Comparison of ENCODE assay signal across 8 cellular contexts in the genomic region with DNA sequence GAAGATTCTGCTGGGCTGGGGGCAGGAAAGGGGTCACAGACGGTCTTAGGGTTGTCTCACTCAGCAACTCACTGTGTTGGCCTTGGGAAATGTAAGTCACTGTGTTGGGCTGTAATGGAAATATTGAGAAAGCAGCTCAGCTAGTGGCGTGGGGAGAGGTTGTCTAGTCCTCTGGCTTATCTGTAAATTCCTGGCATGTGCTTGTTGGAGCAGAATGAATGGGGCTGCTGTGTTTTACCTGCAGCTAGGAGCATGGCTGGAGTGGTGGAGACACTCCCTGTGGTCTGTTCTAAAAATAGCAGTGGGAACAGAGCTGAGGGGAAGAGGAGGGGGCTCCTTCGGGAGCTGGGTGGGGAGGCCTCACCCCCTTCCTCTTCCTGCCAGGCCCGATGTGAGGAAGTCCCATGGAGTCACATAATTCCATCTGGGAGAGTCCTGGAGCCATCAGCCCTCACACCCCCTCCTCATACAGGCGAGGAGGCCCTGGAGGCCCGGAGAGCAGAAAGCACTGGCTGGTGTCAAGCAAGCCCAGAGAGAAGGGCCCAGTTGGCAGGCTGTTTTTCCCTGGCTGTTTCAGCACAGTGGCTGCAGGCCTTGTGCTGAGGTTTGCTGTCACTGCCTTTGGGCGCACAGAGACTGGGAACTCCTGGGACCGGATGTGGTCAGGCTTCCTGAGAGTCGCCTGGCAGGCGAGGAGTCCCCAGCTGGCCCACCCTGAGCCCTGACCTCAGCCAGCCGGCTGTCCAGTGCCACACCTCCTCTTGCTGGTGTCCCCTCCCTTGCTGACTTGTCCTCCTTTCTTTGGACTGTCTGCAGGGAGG.
DNase-seq lines count a peak whose midpoint lies in the region; ATAC-seq and TF ChIP-seq lines count a peak whose summit lies in the region.

No MANE protein-coding gene starts in this region.

- no peaks in the 10 kb centered on the region for H3K27me3 Mint-ChIP-seq in Calu3 (ENCODE audit: unreplicated experiment)

- H3K9me2 ChIP-seq in PC-9 (ENCODE audit: insufficient read depth): no peaks in the 10 kb centered on the region

- H3F3A ChIP-seq in PC-9 (ENCODE audit: insufficient read depth, low read depth): no peaks in the 10 kb centered on the region; the same call in 1 of the 2 replicates

- dilution Hi-C loops in mammary epithelial cell (cut with HindIII; ENCODE audit: low sequenced_read_pairs): no loop called here

- WGBS in mammary epithelial cell (ENCODE audit: low coverage, missing lambda C conversion rate): 14% methylated on average over 6 of the region's 11 CpGs
- WGBS in right lobe of liver (ENCODE audit: insufficient coverage, low coverage, low lambda C conversion rate, missing lambda C conversion rate): 3% methylated on average over 3 of the region's 11 CpGs

- H3K27ac ChIP-seq in PC-9 (peak overlapping the region; percentile 38), mammary epithelial cell (ENCODE audit: insufficient read depth, low read depth, low read length) (no peak overlapping the region), right lobe of liver (peak overlapping the region; percentile 0 to 86 (median 79))

- H3K9me3 ChIP-seq in PC-9 (ENCODE audit: insufficient read depth, low read depth): no peaks in the 10 kb centered on the region
- no peaks in the 10 kb centered on the region for H3K9me3 ChIP-seq in mammary epithelial cell (replicated peaks; ENCODE audit: insufficient read depth, low read length)
- no peaks in the 10 kb centered on the region for H3K9me3 ChIP-seq in right lobe of liver

- POLR2A ChIA-PET in PC-9 (lab: Charles Lee; ENCODE audit: unreplicated experiment): interaction anchor here (0.5 to 0.8 kb wide), 3 partner anchors 17 to 32 kb away, joined by 3 to 6 read pairs (median 5); no protein-coding TSS in a partner anchor

- H3K4me3 Mint-ChIP-seq in Calu3 (ENCODE audit: low read depth, unreplicated experiment): no peak overlapping the region

- H3K79me2 ChIP-seq in PC-9 (ENCODE audit: low read depth) (no peaks in the 10 kb centered on the region), mammary epithelial cell (ENCODE audit: insufficient read depth, low read length) (no peaks in the 10 kb centered on the region)

- H3K36me3 Mint-ChIP-seq in Calu3 (ENCODE audit: insufficient read depth, unreplicated experiment): peaks cover 7% of the 10 kb centered on the region

- H3K4me1 ChIP-seq in PC-9 (replicated peaks; ENCODE audit: insufficient read depth) (peaks cover 11% of the 10 kb centered on the region), mammary epithelial cell (ENCODE audit: insufficient read depth, low read length) (peaks cover 12% of the 10 kb centered on the region), right lobe of liver (peaks cover 0 to 56% (median 18%) of the 10 kb centered on the region in 4 donors)

- H3K36me3 ChIP-seq in PC-9 (ENCODE audit: low read depth) (no peaks in the 10 kb centered on the region), mammary epithelial cell (ENCODE audit: insufficient read depth, low read length) (no peaks in the 10 kb centered on the region), right lobe of liver (no peaks in the 10 kb centered on the region)

- H3K27ac Mint-ChIP-seq in Calu3 (ENCODE audit: unreplicated experiment): peak overlapping the region; percentile 94

- no peaks in the 10 kb centered on the region for H3K27me3 ChIP-seq in PC-9 (ENCODE audit: insufficient read depth, low read depth)
- no peaks in the 10 kb centered on the region for H3K27me3 ChIP-seq in mammary epithelial cell (ENCODE audit: insufficient read depth, low read length)
- H3K27me3 ChIP-seq in right lobe of liver: no peaks in the 10 kb centered on the region

- no peak overlapping the region for H3K4me3 ChIP-seq in PC-9
- H3K4me3 ChIP-seq in mammary epithelial cell (replicated peaks in 1 of 3; ENCODE audit: insufficient read depth in 1 of 3, low read depth in 2 of 3, low read length in 3 of 3): no peak overlapping the region
- H3K4me3 ChIP-seq in right lobe of liver: no peak overlapping the region

- H4K20me1 ChIP-seq in PC-9 (ENCODE audit: insufficient read depth) (no peaks in the 10 kb centered on the region), mammary epithelial cell (ENCODE audit: insufficient read depth, low read length) (no peaks in the 10 kb centered on the region)

- H3K9me3 Mint-ChIP-seq in Calu3 (ENCODE audit: low read depth, unreplicated experiment): no peaks in the 10 kb centered on the region

- no peak for TF ChIP-seq POLR2A in right lobe of liver (IDR thresholded peaks at IDR 0.05)

- in situ Hi-C loops in mammary epithelial cell (cut with MboI; ENCODE audit: low sequenced_read_pairs in 2 of 2) (no loop called here), GM13977 (cut with MboI; ENCODE audit: low pct_unique_long_range_greater_than_20kb, low sequenced_read_pairs, unreplicated experiment) (no loop called here)

- ATAC-seq in right lobe of liver (peak; percentile 68 to 77 (median 74)), HG02588 (IDR thresholded peaks at IDR 0.05; ENCODE audit: unreplicated experiment) (no peak), GM18867 (IDR thresholded peaks at IDR 0.05; ENCODE audit: unreplicated experiment) (no peak)

- H3K4me1 Mint-ChIP-seq in Calu3 (ENCODE audit: low read depth, unreplicated experiment): peaks cover 17% of the 10 kb centered on the region

- CTCF ChIA-PET in Calu3 (lab: Charles Lee): interaction anchor here (1.2 to 1.7 kb wide), 2 partner anchors 28 to 31 kb away, joined by 4 to 5 read pairs; no protein-coding TSS in a partner anchor
- CTCF ChIA-PET in PC-9 (lab: Charles Lee): interaction anchor here (0.6 kb wide), 1 partner anchor 1003 kb away, joined by 3 read pairs; no protein-coding TSS in a partner anchor
- CTCF ChIA-PET in mammary epithelial cell (lab: Charles Lee; ENCODE audit: low non-redundant PET): no interaction called here

- intact Hi-C loops in Calu3 (cut with micrococcal nuclease; ENCODE audit: unreplicated experiment): loop anchor here (1.0 kb wide), 1 partner anchor 42 kb away; no protein-coding TSS in a partner anchor
- intact Hi-C loops in PC-9 (cut with micrococcal nuclease; ENCODE audit: unreplicated experiment): loop anchor here (1.0 kb wide), 2 partner anchors 17 to 32 kb away; no protein-coding TSS in a partner anchor
- intact Hi-C loops in mammary epithelial cell (cut with micrococcal nuclease): no loop called here
- intact Hi-C loops in right lobe of liver (cut with DNase I): no loop called here

- DNase-seq in Calu3 (peak; percentile 68), PC-9 (peak in 1 of 2 experiments; percentile 82), mammary epithelial cell (peak; percentile 51), right lobe of liver (peak; percentile 54 to 77 (median 67)), GM13977 (ENCODE audit: low spot score) (no peak)
- DNase-seq in stimulated activated CD4-positive, alpha-beta T cell treated with anti-CD3 and anti-CD28 coated beads, TNF-alpha, amount 100 ng/mL, for 24 hours (ENCODE audit: low read depth in 3 of 3): peak; percentile 11 to 27 (median 20)

- TF ChIP-seq CTCF in Calu3 (IDR thresholded peaks at IDR 0.05; ENCODE audit: unreplicated experiment) (no peak), PC-9 (conservative IDR thresholded peaks at IDR 0.05) (no peak), mammary epithelial cell (conservative IDR thresholded peaks at IDR 0.05 in 1 of 2, IDR thresholded peaks at IDR 0.05 in 1 of 2; ENCODE audit: extremely low read depth in 1 of 2, insufficient read depth in 1 of 2, low read depth in 1 of 2, low read length in 2 of 2) (no peak), right lobe of liver (IDR thresholded peaks at IDR 0.05) (no peak), GM13977 (IDR thresholded peaks at IDR 0.05; ENCODE audit: extremely low read depth, insufficient read depth, missing control alignments) (no peak)

- H3K9ac ChIP-seq in mammary epithelial cell (ENCODE audit: insufficient read depth, low read length): peak overlapping the region; percentile 32

- H3K4me2 ChIP-seq in PC-9 (peak overlapping the region; percentile 25), mammary epithelial cell (ENCODE audit: insufficient read depth, low read depth, low read length) (peak overlapping the region; percentile 2)

- H2AFZ ChIP-seq in PC-9: no peak overlapping the region
- peak overlapping the region; percentile 71 for H2AFZ ChIP-seq in mammary epithelial cell (ENCODE audit: low read depth, low read length)

- BruUV-seq in Calu3 (replicated peaks; lab: Mats Ljungman, UMichigan): no TSS peak
- no TSS peak for BruUV-seq in PC-9 (replicated peaks; lab: Mats Ljungman, UMichigan)
- BruUV-seq in mammary epithelial cell (replicated peaks; lab: Mats Ljungman, UMichigan): no TSS peak

Comparison
In these comparisons a context has a peak if more than half of its experiments do, and no peak if none do; other contexts are left out.
1. ATAC-seq: peak in right lobe of liver (4 of 4); none in HG02588 (single experiment) and GM18867 (single experiment).
2. intact Hi-C loops: an anchor here in Calu3 (1.0 kb wide) and PC-9 (1.0 kb wide); none called in mammary epithelial cell and right lobe of liver.